ENCODE assay signal across 9 cellular contexts in genomic region chr17:42798011-42798382, GRCh38. TPM values are rescaled to one million over a fixed set of nuclear protein-coding genes. Genes with fewer than 3 reads are reported as not detected.
A peak's percentile ranks its signal among the peaks of the same experiment; 100 is the strongest.
DNase-seq lines count a peak whose midpoint lies in the region; ATAC-seq and TF ChIP-seq lines count a peak whose summit lies in the region.
"Had no signal": no experiment of that assay in that cellular context is flagged by ENCODE, and none has a peak within 500 bp of the region (broad histone marks: within the 10 kb centered on the region; RNA-seq: fewer than 3 reads in every experiment).

No MANE protein-coding gene starts in this region.

- H3K36me3 ChIP-seq in GM06990 (ENCODE audit: control insufficient read depth, insufficient read depth, low read length) (no peaks in the 10 kb centered on the region; the same call in none of the 2 replicates), SJSA1 (peaks cover 14% of the 10 kb centered on the region; the same call in 1 of the 2 replicates), rectal smooth muscle tissue (ENCODE audit: control insufficient read depth, insufficient read depth, low read length) (peaks cover 12% of the 10 kb centered on the region)

- DNase-seq in GM06990 (ENCODE audit: extremely low read depth, insufficient read length) = no peak
- DNase-seq in SJSA1 (ENCODE audit: low read depth in 1 of 2, low spot score in 2 of 2) = no peak
- no peak for DNase-seq in fibroblast of pulmonary artery (ENCODE audit: low read depth)
- no peak for DNase-seq in stimulated activated CD4-positive, alpha-beta T cell treated with anti-CD3 and anti-CD28 coated beads, Interleukin-4, amount 100 ng/mL, for 4 hours
- DNase-seq in HK-2 (ENCODE audit: unreplicated experiment) = no peak
- DNase-seq in mucosa of gallbladder (ENCODE audit: low spot score) = no peak

- peak overlapping the region; percentile 75 for H3K4me3 ChIP-seq in GM06990 (replicated peaks; ENCODE audit: low read depth, low read length)
- peak overlapping the region; percentile 69 for H3K4me3 ChIP-seq in SJSA1
- peak overlapping the region; percentile 78 for H3K4me3 ChIP-seq in fibroblast of pulmonary artery (replicated peaks; ENCODE audit: low read depth, low read length)
- peak overlapping the region; percentile 99 for H3K4me3 ChIP-seq in rectal smooth muscle tissue (ENCODE audit: low read length)

- peak overlapping the region; percentile 30; the same call in 1 of the 2 replicates for H3K27ac ChIP-seq in SJSA1
- peak overlapping the region; percentile 41 for H3K27ac ChIP-seq in rectal smooth muscle tissue (ENCODE audit: low read depth, low read length)

- ATAC-seq in GM21723 (IDR thresholded peaks at IDR 0.05; ENCODE audit: unreplicated experiment) = no peak

- H3K4me1 ChIP-seq in SJSA1 (replicated peaks) (peaks cover 16% of the 10 kb centered on the region), rectal smooth muscle tissue (ENCODE audit: control insufficient read depth, insufficient read depth, low read length) (peaks cover 9% of the 10 kb centered on the region)

- no peak for TF ChIP-seq CTCF in GM06990 (IDR thresholded peaks at IDR 0.05; ENCODE audit: insufficient read depth, low read length, poor library complexity, severe bottlenecking)
- TF ChIP-seq CTCF in fibroblast of pulmonary artery (IDR thresholded peaks at IDR 0.05; ENCODE audit: low read length, missing control alignments) = no peak

- H3K9ac ChIP-seq in rectal smooth muscle tissue (ENCODE audit: low read length) = peak overlapping the region; percentile 88

- H3K9me3 ChIP-seq in SJSA1 (replicated peaks) = no peaks in the 10 kb centered on the region

- H3K27me3 ChIP-seq in GM06990 (replicated peaks; ENCODE audit: control insufficient read depth, insufficient read depth, low read length) (no peaks in the 10 kb centered on the region), SJSA1 (replicated peaks) (no peaks in the 10 kb centered on the region), rectal smooth muscle tissue (ENCODE audit: control insufficient read depth, insufficient read depth, low read length) (no peaks in the 10 kb centered on the region)

RNA-seq across cellular contexts. Expression of gene COA3, which starts 0.5 kb away (rescaled TPM):
- total RNA-seq in SJSA1 (2014; rRNA removed; shearing (Covaris generic)) = 85.0 and 110 TPM in 2 replicates
- 78.0 TPM for total RNA-seq in mucosa of gallbladder

RNA-seq across cellular contexts. Expression of gene CNTD1, which starts 0.7 kb away (rescaled TPM):
- 0.18 TPM in 1 of 2 replicates, not detected in the other for total RNA-seq in SJSA1 (2014; rRNA removed; shearing (Covaris generic))
- total RNA-seq in mucosa of gallbladder = 0.89 TPM
- total RNA-seq: activated CD8-positive, alpha-beta memory T cell treated with anti-CD3 and anti-CD28 coated beads for 36 hours had no signal

RNA-seq across cellular contexts. Expression of gene WNK4, which starts 17.6 kb away (rescaled TPM):
- 0.25 TPM in 1 of 2 replicates, not detected in the other for total RNA-seq in SJSA1 (2014; rRNA removed; shearing (Covaris generic))
- total RNA-seq in mucosa of gallbladder = 0.37 TPM

RNA-seq across cellular contexts. Expression of gene VPS25, which starts 24.7 kb away (rescaled TPM):
- total RNA-seq in SJSA1 (2014; rRNA removed; shearing (Covaris generic)) = 57.2 and 101 TPM in 2 replicates
- total RNA-seq in mucosa of gallbladder = 57.1 TPM

RNA-seq across cellular contexts. Expression of gene BECN1, which starts 26.1 kb away (rescaled TPM):
- total RNA-seq in SJSA1 (2014; rRNA removed; shearing (Covaris generic)) = 69.9 and 87.8 TPM in 2 replicates
- total RNA-seq in mucosa of gallbladder = 71.3 TPM
